In the genomic region with DNA sequence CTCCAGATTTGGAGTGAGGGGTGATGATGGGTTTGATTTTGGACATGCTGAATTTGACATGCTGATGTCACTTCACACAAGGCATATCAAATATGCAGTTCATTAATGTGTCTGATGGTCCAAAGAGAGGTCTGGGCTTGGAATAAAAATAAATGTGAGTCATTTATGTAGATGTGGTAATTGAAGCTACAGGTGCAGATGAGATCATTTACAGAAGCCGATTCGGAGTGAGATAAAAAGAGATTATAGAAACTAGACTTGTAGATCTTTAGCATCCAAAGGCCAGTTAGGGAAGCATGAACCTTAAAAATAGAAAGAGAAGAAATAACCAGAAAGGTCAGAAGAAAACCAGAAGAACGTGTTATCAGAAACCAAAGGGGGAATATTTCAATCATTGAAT, we compare ENCODE assay signal across 27 cellular contexts.
"Had no signal": no experiment of that assay in that cellular context is flagged by ENCODE, and none has a peak within 500 bp of the region (broad histone marks: within the 10 kb centered on the region; RNA-seq: fewer than 3 reads in every experiment).

No MANE protein-coding gene starts in this region.

- H3K27me3 ChIP-seq: neural progenitor cell, neutrophil, right lobe of liver, tibial nerve, upper lobe of left lung, vagina had no signal

- H3K36me3 ChIP-seq: lower lobe of right lung, neural progenitor cell, neutrophil, right lobe of liver, tibial nerve, upper lobe of left lung, vagina had no signal

- H3K79me2 ChIP-seq: parathyroid adenoma had no signal

- ATAC-seq: left cardiac atrium; left lobe of liver; lower lobe of right lung; natural killer cell; psoas muscle; right lobe of liver; stimulated activated memory B cell treated with anti-CD40 and anti-IgM and Interleukin-4, amounts not matched to agents 10 μg/mL and 1 μg/mL and 100 μg/mL, for 72 hours; stimulated activated naive CD8-positive, alpha-beta T cell treated with anti-CD3 and anti-CD28 coated beads, Interleukin-15, amount 100 ng/mL, for 72 hours had no signal

- H3K9me3 ChIP-seq: lower lobe of right lung, neutrophil, psoas muscle, right lobe of liver, tibial nerve, upper lobe of left lung, vagina had no signal

- H3K4me2 ChIP-seq: neural progenitor cell, smooth muscle cell had no signal

- FAIRE-seq: keratinocyte had no signal

- DNase-seq: kidney glomerular epithelial cell; left cardiac atrium; lower lobe of right lung; mesenchymal stem cell; naive B cell; natural killer cell; nephron progenitor cell; occipital lobe; psoas muscle; right lobe of liver; stimulated activated CD4-positive, alpha-beta T cell treated with anti-CD3 and anti-CD28 coated beads, Interleukin-1b, Interleukin-23, amount 100 ng/mL, for 48 hours; stimulated activated CD4-positive, alpha-beta T cell treated with anti-CD3 and anti-CD28 coated beads, Interleukin-2, amount 100 ng/mL, for 48 hours; stimulated activated CD4-positive, alpha-beta T cell treated with anti-CD3 and anti-CD28 coated beads, Interleukin-4, amount 100 ng/mL, for 4 hours; stimulated activated CD8-positive, alpha-beta memory T cell treated with anti-CD3 and anti-CD28 coated beads, Interleukin-4, amount 100 ng/mL, for 48 hours; stimulated activated naive CD4-positive, alpha-beta T cell treated with Interleukin-2 at 50 U/mL for 16 hours; stimulated activated naive CD8-positive, alpha-beta T cell treated with anti-CD3 and anti-CD28 coated beads, Interleukin-15, amount 100 ng/mL, for 72 hours; substantia nigra; upper lobe of left lung had no signal

- H3K9ac ChIP-seq: neural progenitor cell, parathyroid adenoma had no signal

- H3K4me1 ChIP-seq: lower lobe of right lung, neural progenitor cell, parathyroid adenoma, psoas muscle, right lobe of liver, tibial nerve, upper lobe of left lung, vagina had no signal

- H3K4me3 ChIP-seq: lower lobe of right lung, neural progenitor cell, psoas muscle, right lobe of liver, smooth muscle cell, tibial nerve, upper lobe of left lung, vagina had no signal

- H3K27ac ChIP-seq: lower lobe of right lung, neural progenitor cell, neutrophil, parathyroid adenoma, psoas muscle, right lobe of liver, tibial nerve, upper lobe of left lung, vagina had no signal

- H2AFZ ChIP-seq: neural progenitor cell, parathyroid adenoma had no signal
